18 cellular contexts compared by ENCODE assay signal in genomic region chr19:33724723-33725060, GRCh38.
DNase-seq lines count a peak whose midpoint lies in the region; FAIRE-seq and TF ChIP-seq lines count a peak whose summit lies in the region.
"Had no signal": no experiment of that assay in that cellular context is flagged by ENCODE, and none has a peak within 500 bp of the region (broad histone marks: within the 10 kb centered on the region; RNA-seq: fewer than 3 reads in every experiment).

No MANE protein-coding gene starts in this region.

- H4K8ac ChIP-seq in H1 (ENCODE audit: extremely low read depth, insufficient read depth, low read length), result no peak overlapping the region

- H3K23ac ChIP-seq in H1 (ENCODE audit: insufficient read length), result no peak overlapping the region

- TF ChIP-seq CTCF in H1 (IDR thresholded peaks at IDR 0.05; ENCODE audit: control extremely low read depth in 1 of 3, insufficient read depth in 1 of 3, low read depth in 1 of 3, low read length in 3 of 3), result no peak
- TF ChIP-seq CTCF in spleen (IDR thresholded peaks at IDR 0.05 in 8 of 11, conservative IDR thresholded peaks at IDR 0.05 in 3 of 11), result no peak
- TF ChIP-seq CTCF in testis (IDR thresholded peaks at IDR 0.05), result no peak

- TF ChIP-seq POLR2A in H1 (IDR thresholded peaks at IDR 0.05; ENCODE audit: control extremely low read depth in 1 of 2, low read depth in 2 of 2, low read length in 2 of 2), result no peak
- TF ChIP-seq POLR2A in spleen (IDR thresholded peaks at IDR 0.05), result no peak
- TF ChIP-seq POLR2A in testis (IDR thresholded peaks at IDR 0.05), result no peak

- TF ChIP-seq EP300 in H1 (IDR thresholded peaks at IDR 0.05; ENCODE audit: borderline replicate concordance in 1 of 2, low read depth in 2 of 2, low read length in 2 of 2), result no peak

- H2BK15ac ChIP-seq in H1 (ENCODE audit: low read length), result no peak overlapping the region

- H3K56ac ChIP-seq in H1 (replicated peaks; ENCODE audit: insufficient read length, low read depth, low read length), result no peak overlapping the region

- no peaks in the 10 kb centered on the region for H3K79me2 ChIP-seq in H1 (ENCODE audit: control insufficient read depth in 1 of 2, insufficient read depth in 2 of 2, low read length in 2 of 2)

- H3K27ac ChIP-seq in H1 (ENCODE audit: low read depth, low read length), result no peak overlapping the region
- no peak overlapping the region for H3K27ac ChIP-seq in spleen
- H3K27ac ChIP-seq in testis, result no peak overlapping the region
- H3K27ac ChIP-seq: HL-60, PC-9, SJSA1 had no signal

- H4K20me1 ChIP-seq in H1 (replicated peaks in 1 of 2; ENCODE audit: control insufficient read depth in 1 of 2, insufficient read depth in 2 of 2, low read length in 2 of 2), result peaks cover 0 to 20% of the 10 kb centered on the region in 2 experiments

- no peak overlapping the region for H2BK12ac ChIP-seq in H1 (ENCODE audit: low read depth, low read length)

- CTCF ChIA-PET in H1 (lab: Charles Lee; ENCODE audit: partially characterized antibody), result interaction anchor here (0.9 to 1.7 kb wide), 6 partner anchors 20 to 311 kb away, joined by 3 to 4 read pairs (median 3); no protein-coding TSS in a partner anchor

- no peaks in the 10 kb centered on the region for H3K36me3 ChIP-seq in H1 (ENCODE audit: control insufficient read depth in 2 of 4, insufficient read depth in 4 of 4, low read length in 3 of 4)
- no peaks in the 10 kb centered on the region for H3K36me3 ChIP-seq in spleen
- H3K36me3 ChIP-seq in testis (ENCODE audit: low read depth, missing control alignments), result no peaks in the 10 kb centered on the region
- H3K36me3 ChIP-seq: SJSA1 had no signal

- peak overlapping the region; percentile 73 for H4K91ac ChIP-seq in H1 (replicated peaks; ENCODE audit: insufficient read length, low read length)

- peaks cover 13% of the 10 kb centered on the region; the same call in 1 of the 2 replicates for H3K23me2 ChIP-seq in H1 (ENCODE audit: low read depth, low read length)

- no peak for TF ChIP-seq RAD21 in H1 (IDR thresholded peaks at IDR 0.05 in 1 of 2, conservative IDR thresholded peaks at IDR 0.05 in 1 of 2; ENCODE audit: low read depth in 2 of 2, low read length in 2 of 2)

- DNase-seq in NCI-H1092 treated with DMSO at 0.1 percent for 48 hours (lab: John Stamatoyannopoulos, UW), result peak; percentile 9
- DNase-seq in NCI-H1092 (lab: John Stamatoyannopoulos, UW), result no peak
- DNase-seq in NCI-H1694 treated with DMSO at 0.1 percent for 48 hours (lab: John Stamatoyannopoulos, UW), result peak; percentile 63
- no peak for DNase-seq in H1 (ENCODE audit: low read depth in 1 of 2, low spot score in 2 of 2)
- peak; percentile 67 for DNase-seq in spleen
- DNase-seq in testis, result no peak
- no peak for DNase-seq in activated T-cell treated with anti-CD3 and anti-CD28 coated beads, Interleukin-2, amount 50 U/mL, for 1 hour
- DNase-seq in HCEC 1CT, result no peak
- DNase-seq: 8988T; CD8-positive, alpha-beta T cell; DMS79 treated with DMSO at 0.1 percent for 48 hours; NCI-H2081; NCI-H345; PC-9; T-cell had no signal

- no peak overlapping the region for H2BK5ac ChIP-seq in H1 (ENCODE audit: low read depth, low read length)

- no peak overlapping the region for H3K14ac ChIP-seq in H1 (ENCODE audit: insufficient read length)

- intact Hi-C loops in spleen (cut with DNase I; ENCODE audit: low total_unique reads) (no loop called here), testis (cut with DNase I; ENCODE audit: low total_unique reads) (no loop called here)

- no peak overlapping the region for H3K9ac ChIP-seq in H1 (replicated peaks in 1 of 4; ENCODE audit: extremely low read depth in 1 of 4, low read depth in 3 of 4, low read length in 3 of 4)

- H3K4me3 ChIP-seq in H1 (ENCODE audit: extremely low read depth in 1 of 4, insufficient read depth in 2 of 4, low read depth in 3 of 4, low read length in 4 of 4), result no peak overlapping the region
- H3K4me3 ChIP-seq in spleen, result no peak overlapping the region
- H3K4me3 ChIP-seq in testis, result no peak overlapping the region
- H3K4me3 ChIP-seq: PC-9, SJSA1 had no signal

- FAIRE-seq in H1 (lab: Jason Lieb, UNC), result no peak
- FAIRE-seq: HTR-8/SVneo had no signal

- H3K4me2 ChIP-seq in H1 (ENCODE audit: insufficient read depth in 1 of 2, low read depth in 2 of 2, low read length in 2 of 2), result no peak overlapping the region
- H3K4me2 ChIP-seq: PC-9 had no signal

- H3K9me3 ChIP-seq in H1 (ENCODE audit: insufficient read depth in 2 of 2, low read depth in 1 of 2, low read length in 1 of 2) (no peaks in the 10 kb centered on the region), spleen (peaks cover 0 to 11% (median 8%) of the 10 kb centered on the region in 8 donors), testis (no peaks in the 10 kb centered on the region)
- H3K9me3 ChIP-seq: SJSA1 had no signal

- peaks cover 0 to 3% (median 0%) of the 10 kb centered on the region in 4 experiments; a peak in 1 of 7 replicates for H3K4me1 ChIP-seq in H1 (replicated peaks in 1 of 4; ENCODE audit: control insufficient read depth in 3 of 4, insufficient read depth in 4 of 4, low read length in 3 of 4)
- H3K4me1 ChIP-seq in spleen, result no peaks in the 10 kb centered on the region
- H3K4me1 ChIP-seq in testis, result no peaks in the 10 kb centered on the region
- H3K4me1 ChIP-seq: SJSA1 had no signal

- POLR2A ChIA-PET in H1 (lab: Charles Lee; ENCODE audit: partially characterized antibody), result interaction anchor here (0.8 to 1.4 kb wide), 2 partner anchors 10 to 100 kb away, joined by 3 read pairs; no protein-coding TSS in a partner anchor

- H2AFZ ChIP-seq in H1 (ENCODE audit: low read length), result no peak overlapping the region
- H2AFZ ChIP-seq: PC-9 had no signal

- peaks cover 7% of the 10 kb centered on the region for H3K79me1 ChIP-seq in H1 (ENCODE audit: low read depth, low read length)

- H2BK120ac ChIP-seq in H1 (replicated peaks; ENCODE audit: low read depth, low read length), result no peak overlapping the region

- H2BK20ac ChIP-seq in H1 (ENCODE audit: low read length), result no peak overlapping the region

- no peak overlapping the region for H4K5ac ChIP-seq in H1 (ENCODE audit: insufficient read length, low read depth, low read length)

- 92% methylated on average over 4 of the region's 7 CpGs; no CpG with 5 or more reads in 1 of the 2 experiments for WGBS in H1 (ENCODE audit: extremely low coverage in 1 of 2, insufficient coverage in 1 of 2, insufficient read length in 1 of 2, insufficient replicate concordance in 2 of 2, low coverage in 1 of 2, low lambda C conversion rate in 2 of 2, missing lambda C conversion rate in 1 of 2), 2 experiments
- 74 to 81% (median 75%) methylated on average over 1 to 7 of the region's 7 CpGs for WGBS in spleen, 5 donors
- 66 to 88% methylated on average over 5 to 7 of the region's 7 CpGs for WGBS in testis, 2 donors

- no peak overlapping the region; the same call in 1 of the 2 replicates for H3K18ac ChIP-seq in H1 (ENCODE audit: extremely low read depth, low read length)

- H2AK5ac ChIP-seq in H1 (ENCODE audit: low read depth, low read length), result peak overlapping the region; percentile 39; the same call in 1 of the 2 replicates

- H3K27me3 ChIP-seq in H1 (replicated peaks in 1 of 4; ENCODE audit: control insufficient read depth in 3 of 4, extremely low read depth in 1 of 4, insufficient read depth in 3 of 4, low read length in 3 of 4) (no peaks in the 10 kb centered on the region), spleen (replicated peaks in 1 of 7) (peaks cover 0 to 43% (median 0%) of the 10 kb centered on the region in 7 donors), testis (no peaks in the 10 kb centered on the region)

- no peak overlapping the region for H3K4ac ChIP-seq in H1 (replicated peaks; ENCODE audit: insufficient read length, low read depth, low read length)

TF ChIP-seq in H1, 55 proteins besides CTCF, POLR2A, EP300 and RAD21:
- TF ChIP-seq SRF (IDR thresholded peaks at IDR 0.05; ENCODE audit: low read depth, low read length), result no peak
- no peak for TF ChIP-seq NRF1 (IDR thresholded peaks at IDR 0.05; ENCODE audit: low read depth, low read length)
- no peak for TF ChIP-seq RNF2 (IDR thresholded peaks at IDR 0.05; ENCODE audit: borderline replicate concordance, low read depth, low read length, missing control alignments, poor library complexity, severe bottlenecking)
- TF ChIP-seq, protein P1, sequence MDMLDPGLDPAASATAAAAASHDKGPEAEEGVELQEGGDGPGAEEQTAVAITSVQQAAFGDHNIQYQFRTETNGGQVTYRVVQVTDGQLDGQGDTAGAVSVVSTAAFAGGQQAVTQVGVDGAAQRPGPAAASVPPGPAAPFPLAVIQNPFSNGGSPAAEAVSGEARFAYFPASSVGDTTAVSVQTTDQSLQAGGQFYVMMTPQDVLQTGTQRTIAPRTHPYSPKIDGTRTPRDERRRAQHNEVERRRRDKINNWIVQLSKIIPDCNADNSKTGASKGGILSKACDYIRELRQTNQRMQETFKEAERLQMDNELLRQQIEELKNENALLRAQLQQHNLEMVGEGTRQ (IDR thresholded peaks at IDR 0.05; ENCODE audit: low read length), result no peak
- no peak for TF ChIP-seq SIX5 (IDR thresholded peaks at IDR 0.05; ENCODE audit: low read depth, low read length)
- TF ChIP-seq ASH2L (IDR thresholded peaks at IDR 0.05; ENCODE audit: low read length), result no peak
- TF ChIP-seq TCF12 (IDR thresholded peaks at IDR 0.05; ENCODE audit: low read depth, low read length), result no peak
- no peak for TF ChIP-seq SUZ12 (IDR thresholded peaks at IDR 0.05; ENCODE audit: low read length)
- no peak for TF ChIP-seq CHD2 (IDR thresholded peaks at IDR 0.05; ENCODE audit: low read length)
- TF ChIP-seq SP1 (IDR thresholded peaks at IDR 0.05; ENCODE audit: low read depth, low read length), result no peak
- TF ChIP-seq CHD1 (IDR thresholded peaks at IDR 0.05; ENCODE audit: low read depth, low read length), result no peak
- TF ChIP-seq SP2 (IDR thresholded peaks at IDR 0.05; ENCODE audit: low read length), result no peak
- no peak for TF ChIP-seq TEAD4 (IDR thresholded peaks at IDR 0.05; ENCODE audit: low read depth, low read length)
- no peak for TF ChIP-seq KDM1A (IDR thresholded peaks at IDR 0.05; ENCODE audit: borderline replicate concordance, low read length)
- no peak for TF ChIP-seq RXRA (IDR thresholded peaks at IDR 0.05; ENCODE audit: insufficient read depth, low read depth, low read length)
- TF ChIP-seq CEBPB (IDR thresholded peaks at IDR 0.05; ENCODE audit: low read depth, low read length), result no peak
- no peak for TF ChIP-seq CREB1 (IDR thresholded peaks at IDR 0.05)

Comparison
In these comparisons a context has a peak if more than half of its experiments do, and no peak if none do; other contexts are left out.
1. DNase-seq: peak in NCI-H1092 treated with DMSO at 0.1 percent for 48 hours (single experiment), NCI-H1694 treated with DMSO at 0.1 percent for 48 hours (single experiment) and spleen (single experiment); none in NCI-H1092 (single experiment), H1 (0 of 2), testis (single experiment), activated T-cell treated with anti-CD3 and anti-CD28 coated beads, Interleukin-2, amount 50 U/mL, for 1 hour (single experiment) and HCEC 1CT (single experiment).